ENCODE assay signal across 19 cellular contexts in genomic region chr1:3389093-3389833, GRCh38.
"Had no signal": no experiment of that assay in that cellular context is flagged by ENCODE, and none has a peak within 500 bp of the region (broad histone marks: within the 10 kb centered on the region; RNA-seq: fewer than 3 reads in every experiment).

No MANE protein-coding gene starts in this region.

- H3K36me3 Mint-ChIP-seq: naive B cell had no signal

- H3K27me3 ChIP-seq: thyroid gland had no signal

- DNase-seq: cortex of kidney; dorsolateral prefrontal cortex; effector CD8-positive, alpha-beta T cell; foreskin melanocyte; head of caudate nucleus; hippocampal formation; left colon; mesendoderm; naive B cell; posterior cingulate gyrus; sigmoid colon; stimulated activated CD4-positive, alpha-beta T cell treated with anti-CD3 and anti-CD28 coated beads, Interleukin-2, amount 100 ng/mL, for 24 hours; stimulated activated naive CD4-positive, alpha-beta T cell treated with Interleukin-2 at 50 U/mL for 16 hours; thyroid gland; uterus had no signal

- H3K4me3 ChIP-seq: dorsolateral prefrontal cortex, sigmoid colon, skin epidermis, thyroid gland, upper lobe of left lung, uterus had no signal

- ATAC-seq: left colon had no signal

- H3K9me3 ChIP-seq: neutrophil, sigmoid colon, thyroid gland, upper lobe of left lung, uterus had no signal

- H3K27ac ChIP-seq: dorsolateral prefrontal cortex, neutrophil, sigmoid colon, skin epidermis, thyroid gland, upper lobe of left lung, uterus had no signal

- H3K36me3 ChIP-seq: neutrophil, sigmoid colon, thyroid gland, uterus had no signal

- H3K9me3 Mint-ChIP-seq: nephron had no signal

- H3K27ac Mint-ChIP-seq: naive B cell had no signal

- H3K4me3 Mint-ChIP-seq: naive B cell had no signal
